ENCODE assay signal across 14 cellular contexts in the genomic region with DNA sequence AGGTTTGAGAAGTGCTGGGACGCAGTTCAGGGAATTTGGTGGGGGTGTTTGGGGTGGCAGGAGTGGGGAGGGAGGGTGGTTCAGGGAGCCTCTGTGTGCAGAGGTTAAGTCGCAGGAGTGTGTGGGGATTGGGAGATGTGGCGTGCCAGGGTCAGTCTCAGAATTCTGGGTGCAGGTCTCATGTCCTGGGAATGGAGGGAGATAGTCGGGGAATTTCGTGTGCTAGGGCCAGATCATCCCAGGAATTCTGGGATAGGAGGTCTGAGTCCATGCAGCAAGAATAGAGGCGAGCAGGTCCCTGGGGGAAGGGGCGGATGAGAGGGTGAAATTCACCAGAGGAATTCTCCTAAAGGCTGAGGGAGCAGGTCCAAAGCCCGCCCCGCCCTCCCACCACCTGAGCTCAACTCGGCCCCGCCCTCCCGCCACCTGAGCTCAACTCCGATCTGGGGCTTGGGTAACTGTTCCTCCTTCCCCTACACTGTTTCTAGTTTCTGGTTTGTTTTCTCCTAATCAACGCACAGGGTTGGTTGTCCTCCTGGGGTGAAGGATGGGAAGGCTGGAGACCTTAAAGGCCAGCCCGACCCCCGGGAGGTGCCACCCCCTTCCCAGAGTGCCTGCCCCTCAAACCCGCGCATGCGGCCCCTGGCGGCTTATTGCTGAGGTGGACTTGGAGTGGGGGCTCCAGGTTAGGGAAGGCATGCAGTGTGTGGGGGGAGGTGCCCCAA. TPM values are rescaled to one million over a fixed set of nuclear protein-coding genes. Genes with fewer than 3 reads are reported as not detected.
A peak's percentile ranks its signal among the peaks of the same experiment; 100 is the strongest.
DNase-seq lines count a peak whose midpoint lies in the region; ATAC-seq and TF ChIP-seq lines count a peak whose summit lies in the region.
"Had no signal": no experiment of that assay in that cellular context is flagged by ENCODE, and none has a peak within 500 bp of the region (broad histone marks: within the 10 kb centered on the region; RNA-seq: fewer than 3 reads in every experiment).

No MANE protein-coding gene starts in this region.

- peaks cover 74% of the 10 kb centered on the region for H3K27me3 Mint-ChIP-seq in type B pancreatic cell

- H3K4me1 ChIP-seq in SK-N-SH (ENCODE audit: control insufficient read depth in 1 of 2, insufficient read depth in 2 of 2, low read depth in 1 of 2, low read length in 1 of 2), result peaks cover 0 to 2% of the 10 kb centered on the region in 2 experiments; a peak in 1 of 4 replicates
- peaks cover 0 to 15% (median 5%) of the 10 kb centered on the region in 4 donors for H3K4me1 ChIP-seq in stomach
- H3K4me1 ChIP-seq in effector memory CD4-positive, alpha-beta T cell (ENCODE audit: control insufficient read depth, insufficient read depth, low read length, poor library complexity, severe bottlenecking), result peaks cover 5% of the 10 kb centered on the region

- intact Hi-C loops in stomach (cut with DNase I; ENCODE audit: low total_unique reads), result no loop called here

- H3K9me2 ChIP-seq in SK-N-SH, result no peaks in the 10 kb centered on the region

- no peaks in the 10 kb centered on the region for H3K79me2 ChIP-seq in SK-N-SH (ENCODE audit: insufficient read depth)

- TF ChIP-seq CTCF in SK-N-SH (IDR thresholded peaks at IDR 0.05) (no peak), type B pancreatic cell (conservative IDR thresholded peaks at IDR 0.05) (no peak), stomach (IDR thresholded peaks at IDR 0.05) (no peak)

- H3K36me3 ChIP-seq in SK-N-SH (replicated peaks in 1 of 2; ENCODE audit: control insufficient read depth in 1 of 2, insufficient read depth in 2 of 2, low read length in 1 of 2) (no peaks in the 10 kb centered on the region), stomach (peaks cover 0 to 13% (median 6%) of the 10 kb centered on the region in 4 donors)
- H3K36me3 ChIP-seq in effector memory CD4-positive, alpha-beta T cell (ENCODE audit: control insufficient read depth, insufficient read depth, low read length), result no peaks in the 10 kb centered on the region

- H3K4me1 Mint-ChIP-seq in type B pancreatic cell (ENCODE audit: unreplicated experiment), result peaks cover 5% of the 10 kb centered on the region

- H3K4me3 ChIP-seq in SK-N-SH (ENCODE audit: low read depth in 2 of 2, low read length in 1 of 2), result peak overlapping the region in 1 of 2 experiments; percentile 15; a peak in 1 of 4 replicates
- no peak overlapping the region for H3K4me3 ChIP-seq in stomach
- H3K4me3 ChIP-seq in effector memory CD4-positive, alpha-beta T cell (ENCODE audit: insufficient read depth, low read depth, low read length, poor library complexity, severe bottlenecking), result no peak overlapping the region
- H3K4me3 ChIP-seq: upper lobe of left lung had no signal

- H3K9ac ChIP-seq in SK-N-SH, result no peak overlapping the region

- no peak overlapping the region for H3K4me2 ChIP-seq in SK-N-SH

- peak; percentile 47 for DNase-seq in SK-N-SH
- DNase-seq in NCI-H774 (lab: John Stamatoyannopoulos, UW), result peak; percentile 14
- DNase-seq in iPS-NIHi7 (ENCODE audit: extremely low spot score), result peak; percentile 61
- no peak for DNase-seq in type B pancreatic cell (ENCODE audit: extremely low spot score, unreplicated experiment)
- no peak for DNase-seq in stomach
- no peak for DNase-seq in effector memory CD4-positive, alpha-beta T cell
- DNase-seq: activated CD4-positive, alpha-beta T cell treated with anti-CD3 and anti-CD28 coated beads for 48 hours; GDM1; hypothalamus; NCI-H446 treated with DMSO at 0.1 percent for 48 hours had no signal

- no peak overlapping the region for H2AFZ ChIP-seq in SK-N-SH (ENCODE audit: low read depth)

- TF ChIP-seq EP300 in SK-N-SH (IDR thresholded peaks at IDR 0.05; ENCODE audit: borderline replicate concordance in 1 of 2, low read depth in 1 of 2, low read length in 1 of 2) (no peak), stomach (IDR thresholded peaks at IDR 0.05) (no peak)

- no peaks in the 10 kb centered on the region for H3K36me3 Mint-ChIP-seq in type B pancreatic cell

- H3K4me3 Mint-ChIP-seq in type B pancreatic cell, result peak overlapping the region; percentile 75

- H3K27ac Mint-ChIP-seq in type B pancreatic cell, result peak overlapping the region; percentile 31
- H3K27ac Mint-ChIP-seq: activated T-helper 2 cell treated with anti-CD3 and anti-CD28 coated beads, Interferon-gamma antibody, Interleukin-2, Interleukin-4, amounts not matched to agents 10 μg/mL and 5 μg/mL and 100 μg/mL, durations not matched to agents 14 hours and 24 hours and 36 hours had no signal

- TF ChIP-seq POLR2A in stomach (IDR thresholded peaks at IDR 0.05), result no peak

- H3K9me3 Mint-ChIP-seq in type B pancreatic cell, result no peaks in the 10 kb centered on the region
- H3K9me3 Mint-ChIP-seq: activated T-helper 2 cell treated with anti-CD3 and anti-CD28 coated beads, Interferon-gamma antibody, Interleukin-2, Interleukin-4, amounts not matched to agents 10 μg/mL and 5 μg/mL and 100 μg/mL, durations not matched to agents 14 hours and 24 hours and 36 hours had no signal

- H3K27me3 ChIP-seq in SK-N-SH (ENCODE audit: insufficient read depth) (peaks cover 51% of the 10 kb centered on the region), stomach (peaks cover 18 to 97% (median 68%) of the 10 kb centered on the region in 3 donors)
- H3K27me3 ChIP-seq in effector memory CD4-positive, alpha-beta T cell (replicated peaks; ENCODE audit: control insufficient read depth, insufficient read depth, low read length, poor library complexity, severe bottlenecking), result peaks cover 51% of the 10 kb centered on the region

- WGBS in SK-N-SH (ENCODE audit: low lambda C conversion rate), result 32% methylated on average over 17 of the region's 20 CpGs
- WGBS in stomach, 5 donors, result 2 to 6% (median 4%) methylated on average over 15 to 20 of the region's 20 CpGs

- no peak overlapping the region; a peak in 1 of 4 replicates for H3K27ac ChIP-seq in SK-N-SH (ENCODE audit: low read depth in 2 of 2, low read length in 1 of 2)
- H3K27ac ChIP-seq in stomach, result no peak overlapping the region
- H3K27ac ChIP-seq in effector memory CD4-positive, alpha-beta T cell (ENCODE audit: insufficient read depth, low read length, poor library complexity, severe bottlenecking), result no peak overlapping the region
- H3K27ac ChIP-seq: upper lobe of left lung had no signal

- no peak for ATAC-seq in SK-N-SH treated with all-trans-retinoic acid at 6 μM for 48 hours
- no peak for ATAC-seq in GM18867 (IDR thresholded peaks at IDR 0.05; ENCODE audit: unreplicated experiment)

- POLR2A ChIA-PET in SK-N-SH (lab: Yijun Ruan, JAX), result no interaction called here

- CTCF ChIA-PET in SK-N-SH (lab: Yijun Ruan, JAX), result no interaction called here

- H3K9me3 ChIP-seq in SK-N-SH (no peaks in the 10 kb centered on the region), stomach (no peaks in the 10 kb centered on the region)
- H3K9me3 ChIP-seq in effector memory CD4-positive, alpha-beta T cell (ENCODE audit: control insufficient read depth, low read length), result no peaks in the 10 kb centered on the region
- H3K9me3 ChIP-seq: upper lobe of left lung had no signal

- H4K20me1 ChIP-seq in SK-N-SH (ENCODE audit: insufficient read depth), result no peaks in the 10 kb centered on the region

- H3F3A ChIP-seq in SK-N-SH (replicated peaks; ENCODE audit: insufficient read depth), result peaks cover 4% of the 10 kb centered on the region

- TF ChIP-seq RAD21 in SK-N-SH (IDR thresholded peaks at IDR 0.05; ENCODE audit: low read length), result no peak

TF ChIP-seq in SK-N-SH, 30 proteins besides CTCF, POLR2A, EP300 and RAD21 (continues in another document):
- TF ChIP-seq POLR2AphosphoS5 (IDR thresholded peaks at IDR 0.05; ENCODE audit: low read depth, low read length) (no peak), FOXJ3 (CRISPR knock-in tag; IDR thresholded peaks at IDR 0.05) (no peak), MEF2A (IDR thresholded peaks at IDR 0.05; ENCODE audit: borderline replicate concordance, low read depth) (no peak), RCOR1 (IDR thresholded peaks at IDR 0.05; ENCODE audit: low read length) (no peak), NRF1 (IDR thresholded peaks at IDR 0.05; ENCODE audit: low read depth, low read length) (no peak), RFX5 (IDR thresholded peaks at IDR 0.05; ENCODE audit: low read length) (no peak), SIN3A (IDR thresholded peaks at IDR 0.05; ENCODE audit: borderline replicate concordance, low read depth, low read length) (no peak), YY1 (IDR thresholded peaks at IDR 0.05; ENCODE audit: low read depth) (no peak)

TF ChIP-seq in SK-N-SH treated with all-trans-retinoic acid at 6 μM for 48 hours, 23 proteins besides CTCF, POLR2A, EP300 and RAD21 (continues in another document):
- TF ChIP-seq, protein P1, sequence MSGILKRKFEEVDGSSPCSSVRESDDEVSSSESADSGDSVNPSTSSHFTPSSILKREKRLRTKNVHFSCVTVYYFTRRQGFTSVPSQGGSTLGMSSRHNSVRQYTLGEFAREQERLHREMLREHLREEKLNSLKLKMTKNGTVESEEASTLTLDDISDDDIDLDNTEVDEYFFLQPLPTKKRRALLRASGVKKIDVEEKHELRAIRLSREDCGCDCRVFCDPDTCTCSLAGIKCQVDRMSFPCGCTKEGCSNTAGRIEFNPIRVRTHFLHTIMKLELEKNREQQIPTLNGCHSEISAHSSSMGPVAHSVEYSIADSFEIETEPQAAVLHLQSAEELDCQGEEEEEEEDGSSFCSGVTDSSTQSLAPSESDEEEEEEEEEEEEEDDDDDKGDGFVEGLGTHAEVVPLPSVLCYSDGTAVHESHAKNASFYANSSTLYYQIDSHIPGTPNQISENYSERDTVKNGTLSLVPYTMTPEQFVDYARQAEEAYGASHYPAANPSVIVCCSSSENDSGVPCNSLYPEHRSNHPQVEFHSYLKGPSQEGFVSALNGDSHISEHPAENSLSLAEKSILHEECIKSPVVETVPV (CRISPR knock-in tag; IDR thresholded peaks at IDR 0.05), result no peak
- TF ChIP-seq ESRRG (CRISPR knock-in tag; IDR thresholded peaks at IDR 0.05) (no peak), ARNTL (CRISPR knock-in tag; IDR thresholded peaks at IDR 0.05; ENCODE audit: borderline replicate concordance, low read depth) (no peak), TOX (CRISPR knock-in tag; IDR thresholded peaks at IDR 0.05; ENCODE audit: borderline replicate concordance) (no peak)

RNA-seq across cellular contexts. Expression of a gene that starts 15.2 kb away (rescaled TPM):
- 0.26 and 0.30 TPM in 2 replicates for polyA plus RNA-seq in SK-N-SH (2012; rRNA removed)
- 0.14 and 0.37 TPM in 2 replicates for polyA plus RNA-seq in SK-N-SH (2012; cell fraction: cytosol; rRNA removed)
- polyA plus RNA-seq in SK-N-SH (2012; cell fraction: nucleus; rRNA removed), result 2.4 and 2.7 TPM in 2 replicates
- 9.5 and 11.2 TPM in 2 replicates for total RNA-seq in type B pancreatic cell (ENCODE audit: low replicate concordance)
- 1 to 10 TPM in 2 of 5 donors, under 1 TPM in 2, not detected in 1; 0.37 to 2.3 (median 0.95) TPM for total RNA-seq in stomach
- polyA plus RNA-seq in stomach, result under 1 TPM in 2 of 3 donors, not detected in 1; 0.25 to 0.31 TPM

RNA-seq across cellular contexts. Expression of a gene that starts 51.5 kb away (rescaled TPM):
- polyA plus RNA-seq in SK-N-SH (2012; rRNA removed) (0.43 and 0.76 TPM in 2 replicates), stomach (1 to 10 TPM in 2 of 3 donors, under 1 TPM in 1; 0.50 to 2.8 (median 2.6) TPM)
- polyA plus RNA-seq in SK-N-SH (2012; cell fraction: cytosol; rRNA removed), result 0.05 and 0.20 TPM in 2 replicates
- 3.4 and 4.7 TPM in 2 replicates for polyA plus RNA-seq in SK-N-SH (2012; cell fraction: nucleus; rRNA removed)
- total RNA-seq in type B pancreatic cell (ENCODE audit: low replicate concordance) (2.3 and 6.0 TPM in 2 replicates), stomach (10 to 100 TPM in 1 of 5 donors, 1 to 10 TPM in 1, under 1 TPM in 1, not detected in 2; 0.18 to 87.5 (median 1.2) TPM)

Comparison
In these comparisons a context has a peak if more than half of its experiments do, and no peak if none do; other contexts are left out.
1. DNase-seq: peak in SK-N-SH (single experiment), NCI-H774 (single experiment) and iPS-NIHi7 (single experiment); none in type B pancreatic cell (single experiment), stomach (single experiment) and effector memory CD4-positive, alpha-beta T cell (0 of 3).